In genomic region chr4:89024051-89024675, GRCh38 we compare ENCODE assay signal across 8 cellular contexts. TPM values are rescaled to one million over a fixed set of nuclear protein-coding genes. Genes with fewer than 3 reads are reported as not detected.
DNase-seq lines count a peak whose midpoint lies in the region; ATAC-seq and TF ChIP-seq lines count a peak whose summit lies in the region.

No MANE protein-coding gene starts in this region.

- ATAC-seq in HG02610 (IDR thresholded peaks at IDR 0.05; ENCODE audit: unreplicated experiment): peak; percentile 92

- H3K9me3 ChIP-seq in SJSA1 (replicated peaks): no peaks in the 10 kb centered on the region

- POLR2A ChIA-PET in MCF 10A (lab: Yijun Ruan, JAX): interaction anchor here (0.8 to 4.8 kb wide), 10 partner anchors 14 to 259 kb away, joined by 3 to 30 read pairs (median 4); no protein-coding TSS in a partner anchor

- no peaks in the 10 kb centered on the region for H3K27me3 Mint-ChIP-seq in MCF 10A (ENCODE audit: insufficient read depth, unreplicated experiment)

- no peaks in the 10 kb centered on the region for H3K4me1 ChIP-seq in SJSA1 (replicated peaks)

- CTCF ChIA-PET in MCF 10A (lab: Yijun Ruan, JAX): interaction anchor here (0.6 to 11.7 kb wide), 37 partner anchors 10 to 496 kb away, joined by 3 to 255 read pairs (median 4); no protein-coding TSS in a partner anchor

- peaks cover 30% of the 10 kb centered on the region for H3K36me3 Mint-ChIP-seq in MCF 10A (ENCODE audit: insufficient read depth, unreplicated experiment)

- no peak overlapping the region for H3K4me3 ChIP-seq in SJSA1

- H3K27ac Mint-ChIP-seq in MCF 10A (ENCODE audit: low read depth, unreplicated experiment): peak overlapping the region; percentile 35

- H3K9me3 Mint-ChIP-seq in MCF 10A (ENCODE audit: unreplicated experiment): no peaks in the 10 kb centered on the region

- BruUV-seq in MCF 10A (replicated peaks; lab: Mats Ljungman, UMichigan): no TSS peak

- H3K36me3 ChIP-seq in SJSA1: peaks cover 4% of the 10 kb centered on the region

- peak; percentile 60 for TF ChIP-seq CTCF in GM12874 (IDR thresholded peaks at IDR 0.05; ENCODE audit: insufficient read depth, low read depth, low read length)
- peak; percentile 67 for TF ChIP-seq CTCF in MCF 10A (IDR thresholded peaks at IDR 0.05; ENCODE audit: unreplicated experiment)

- H3K4me1 Mint-ChIP-seq in MCF 10A (ENCODE audit: insufficient read depth, unreplicated experiment): no peaks in the 10 kb centered on the region

- H3K4me3 Mint-ChIP-seq in MCF 10A (ENCODE audit: unreplicated experiment): no peak overlapping the region

- intact Hi-C loops in MCF 10A (cut with micrococcal nuclease): loop anchor here (1.0 to 5.0 kb wide), 5 partner anchors 86 to 495 kb away; no protein-coding TSS in a partner anchor

- no peak overlapping the region for H3K27ac ChIP-seq in SJSA1

- H3K27me3 ChIP-seq in SJSA1 (replicated peaks): no peaks in the 10 kb centered on the region

- peak; percentile 72 for DNase-seq in A172 (ENCODE audit: low spot score)
- peak; percentile 84 for DNase-seq in NAMALWA (ENCODE audit: low spot score)
- DNase-seq in SJSA1 (ENCODE audit: low read depth in 1 of 2, low spot score in 2 of 2): peak; percentile 37 to 49
- peak; percentile 86 for DNase-seq in MCF 10A (ENCODE audit: unreplicated experiment)
- peak; percentile 93 for DNase-seq in inferior parietal cortex (ENCODE audit: extremely low spot score)
- DNase-seq in stimulated activated CD4-positive, alpha-beta T cell treated with anti-CD3 and anti-CD28 coated beads, Interleukin-1b, Interleukin-23, amount 100 ng/mL, for 48 hours: peak; percentile 26

RNA-seq across cellular contexts. Expression of gene FAM13A, which starts 32.8 kb away (rescaled TPM):
- 8.0 and 9.8 TPM in 2 replicates for total RNA-seq in A172 (2014; rRNA removed; shearing (Covaris generic))
- total RNA-seq in SJSA1 (2014; rRNA removed; shearing (Covaris generic)): 11.1 and 15.2 TPM in 2 replicates
- 10.0 and 11.1 TPM in 2 replicates for total RNA-seq in MCF 10A (2022)

Comparison
In these comparisons a context has a peak if more than half of its experiments do, and no peak if none do; other contexts are left out.
1. DNase-seq: peak in every context shown above with its lines; median percentile 93 in inferior parietal cortex; 86 in MCF 10A; 84 in NAMALWA; 72 in A172; 43 in SJSA1; 26 in stimulated activated CD4-positive, alpha-beta T cell treated with anti-CD3 and anti-CD28 coated beads, Interleukin-1b, Interleukin-23, amount 100 ng/mL, for 48 hours.